ENCODE assay signal across 2 cellular contexts in the genomic region with DNA sequence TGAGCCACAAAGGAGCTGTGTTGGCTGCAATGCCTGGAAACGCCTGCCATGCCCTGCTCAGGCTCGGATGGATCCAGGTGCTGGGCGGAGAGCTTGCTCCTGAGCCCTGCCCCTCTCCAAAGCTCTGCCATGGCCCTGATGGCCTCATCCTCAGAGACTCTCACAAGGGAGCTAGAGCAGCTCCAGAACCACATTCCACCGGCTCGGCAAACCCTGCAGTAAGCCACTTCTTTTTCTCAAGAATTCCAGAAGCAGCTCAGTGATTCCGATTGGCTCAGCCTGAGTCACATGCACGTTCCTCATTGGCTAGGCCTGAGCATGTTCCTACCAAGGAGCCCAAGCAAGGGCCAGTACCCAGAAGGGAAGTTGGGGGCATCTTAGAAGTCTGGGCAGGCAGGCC.
TF ChIP-seq lines count a peak whose summit lies in the region.

No MANE protein-coding gene starts in this region.

TF ChIP-seq in IMR-90, 13 proteins besides CTCF, POLR2A, EP300 and RAD21:
- TF ChIP-seq NFE2L2 (IDR thresholded peaks at IDR 0.05; ENCODE audit: low read depth, low read length), result no peak

TF ChIP-seq in H1, 55 proteins besides CTCF, POLR2A, EP300 and RAD21:
- TF ChIP-seq, protein P1, sequence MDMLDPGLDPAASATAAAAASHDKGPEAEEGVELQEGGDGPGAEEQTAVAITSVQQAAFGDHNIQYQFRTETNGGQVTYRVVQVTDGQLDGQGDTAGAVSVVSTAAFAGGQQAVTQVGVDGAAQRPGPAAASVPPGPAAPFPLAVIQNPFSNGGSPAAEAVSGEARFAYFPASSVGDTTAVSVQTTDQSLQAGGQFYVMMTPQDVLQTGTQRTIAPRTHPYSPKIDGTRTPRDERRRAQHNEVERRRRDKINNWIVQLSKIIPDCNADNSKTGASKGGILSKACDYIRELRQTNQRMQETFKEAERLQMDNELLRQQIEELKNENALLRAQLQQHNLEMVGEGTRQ (IDR thresholded peaks at IDR 0.05; ENCODE audit: low read length), result 0 out of 2 replicates have a peak, but pooled peaks have one; percentile 53
- TF ChIP-seq, protein P2, sequence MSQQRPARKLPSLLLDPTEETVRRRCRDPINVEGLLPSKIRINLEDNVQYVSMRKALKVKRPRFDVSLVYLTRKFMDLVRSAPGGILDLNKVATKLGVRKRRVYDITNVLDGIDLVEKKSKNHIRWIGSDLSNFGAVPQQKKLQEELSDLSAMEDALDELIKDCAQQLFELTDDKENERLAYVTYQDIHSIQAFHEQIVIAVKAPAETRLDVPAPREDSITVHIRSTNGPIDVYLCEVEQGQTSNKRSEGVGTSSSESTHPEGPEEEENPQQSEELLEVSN (IDR thresholded peaks at IDR 0.05), result no peak
- TF ChIP-seq SIX5 (IDR thresholded peaks at IDR 0.05; ENCODE audit: low read depth, low read length) (no peak), NRF1 (IDR thresholded peaks at IDR 0.05; ENCODE audit: low read depth, low read length) (no peak)
